1 cellular context compared by ENCODE assay signal in genomic region chr19:23914402-23915286, GRCh38.
A peak's percentile ranks its signal among the peaks of the same experiment; 100 is the strongest.
TF ChIP-seq lines count a peak whose summit lies in the region.

Gene ZNF726 (plus strand): TSS chr19:23914886. CDS start chr19:23914995, 109 bp downstream.

TF ChIP-seq in K562, 482 proteins besides CTCF, POLR2A, EP300 and RAD21 (continued from another document and continues in another):
- peak; percentile 51; the same call in 1 of the 2 replicates for TF ChIP-seq CEBPZ (IDR thresholded peaks at IDR 0.05; ENCODE audit: borderline replicate concordance, low read depth, low read length)
- TF ChIP-seq POLR2H (tag; IDR thresholded peaks at IDR 0.05; ENCODE audit: low read depth), result peak; percentile 79
- no peak for TF ChIP-seq SMC3 (conservative IDR thresholded peaks at IDR 0.05; ENCODE audit: insufficient read depth, low read depth, low read length)
- no peak for TF ChIP-seq ZNF263 (CRISPR knock-in tag; IDR thresholded peaks at IDR 0.05; ENCODE audit: borderline replicate concordance)
- no peak for TF ChIP-seq PRDM10 (IDR thresholded peaks at IDR 0.05; ENCODE audit: partially characterized antibody)
- TF ChIP-seq OTX1 (CRISPR knock-in tag; IDR thresholded peaks at IDR 0.05), result no peak
- no peak for TF ChIP-seq SMARCB1 (IDR thresholded peaks at IDR 0.05; ENCODE audit: insufficient read length, low read depth)
- no peak for TF ChIP-seq RBM39 (optimal IDR thresholded peaks at IDR 0.05; ENCODE audit: low read depth, low read length)
- peak; percentile 66; the same call in 1 of the 2 replicates for TF ChIP-seq NKRF (IDR thresholded peaks at IDR 0.05; ENCODE audit: borderline replicate concordance)
- no peak for TF ChIP-seq MCM7 (IDR thresholded peaks at IDR 0.05)
- TF ChIP-seq SRSF1 (IDR thresholded peaks at IDR 0.05; ENCODE audit: low read depth, low read length), result no peak
- 0 out of 2 replicates have a peak, but pooled peaks have one; percentile 16 for TF ChIP-seq XRCC5 (IDR thresholded peaks at IDR 0.05; ENCODE audit: low read depth, low read length)
- TF ChIP-seq ATF6 (CRISPR knock-in tag; IDR thresholded peaks at IDR 0.05), result no peak
- TF ChIP-seq POLR2AphosphoS2 (IDR thresholded peaks at IDR 0.05; ENCODE audit: low read length), result no peak
- TF ChIP-seq RBBP5 (IDR thresholded peaks at IDR 0.05; ENCODE audit: borderline replicate concordance, insufficient read depth, low read length, poor library complexity, severe bottlenecking), result peak; percentile 62
- 0 out of 2 replicates have a peak, but pooled peaks have one; percentile 27 for TF ChIP-seq CEBPG (CRISPR knock-in tag; IDR thresholded peaks at IDR 0.05)
- peak; percentile 53 to 62; a peak in 3 of 4 replicates for TF ChIP-seq CEBPG (tag; conservative IDR thresholded peaks at IDR 0.05 in 1 of 2, IDR thresholded peaks at IDR 0.05 in 1 of 2)
- peak; percentile 69 for TF ChIP-seq KDM5B (IDR thresholded peaks at IDR 0.05; ENCODE audit: insufficient replicate concordance, low read depth, low read length)
- no peak for TF ChIP-seq PHB2 (IDR thresholded peaks at IDR 0.05; ENCODE audit: low read depth)
- no peak for TF ChIP-seq GATAD2A (IDR thresholded peaks at IDR 0.05)
- peak; percentile 88 for TF ChIP-seq ZFX (CRISPR knock-in tag; IDR thresholded peaks at IDR 0.05)
- no peak for TF ChIP-seq ZNF253 (CRISPR knock-in tag; conservative IDR thresholded peaks at IDR 0.05)
- no peak for TF ChIP-seq EGR1 (conservative IDR thresholded peaks at IDR 0.05)
- TF ChIP-seq AFF4 (CRISPR knock-in tag; IDR thresholded peaks at IDR 0.05), result no peak
- TF ChIP-seq KDM4B (IDR thresholded peaks at IDR 0.05; ENCODE audit: borderline replicate concordance in 2 of 2, low read depth in 1 of 2), result peak in 1 of 2 experiments; percentile 67; a peak in 1 of 4 replicates
- no peak for TF ChIP-seq BRF2 (IDR thresholded peaks at IDR 0.05; ENCODE audit: borderline replicate concordance, insufficient read depth, insufficient read length)
- no peak for TF ChIP-seq HNRNPL (IDR thresholded peaks at IDR 0.05; ENCODE audit: low read depth, low read length)
- TF ChIP-seq ZNF445 (CRISPR knock-in tag; IDR thresholded peaks at IDR 0.05; ENCODE audit: low read depth), result no peak
- TF ChIP-seq U2AF2 (optimal IDR thresholded peaks at IDR 0.05; ENCODE audit: low read depth, low read length), result no peak
- peak; percentile 50; the same call in 1 of the 2 replicates for TF ChIP-seq CREM (IDR thresholded peaks at IDR 0.05; ENCODE audit: low read depth)
- peak; percentile 70 for TF ChIP-seq TBP (optimal IDR thresholded peaks at IDR 0.05; ENCODE audit: low read depth, low read length)
- TF ChIP-seq SMAD2 (IDR thresholded peaks at IDR 0.05; ENCODE audit: low read depth, low read length), result no peak
- no peak for TF ChIP-seq ZFP91 (CRISPR knock-in tag; IDR thresholded peaks at IDR 0.05)
- TF ChIP-seq NR2C2 (CRISPR knock-in tag; IDR thresholded peaks at IDR 0.05), result no peak
- no peak for TF ChIP-seq NR2C2 (tag; IDR thresholded peaks at IDR 0.05)
- no peak for TF ChIP-seq NUFIP1 (IDR thresholded peaks at IDR 0.05; ENCODE audit: partially characterized antibody)
- TF ChIP-seq CCNT2 (IDR thresholded peaks at IDR 0.05; ENCODE audit: borderline replicate concordance, extremely low read depth, insufficient read length, low read depth, low read length), result no peak
- TF ChIP-seq MBD2 (IDR thresholded peaks at IDR 0.05; ENCODE audit: borderline replicate concordance, low read depth), result peak; percentile 81
- TF ChIP-seq FOS (IDR thresholded peaks at IDR 0.05; ENCODE audit: extremely low read depth, insufficient read length), result peak; percentile 90
- TF ChIP-seq EP400 (IDR thresholded peaks at IDR 0.05), result peak; percentile 82
- no peak for TF ChIP-seq ELK3 (CRISPR knock-in tag; IDR thresholded peaks at IDR 0.05)
- 0 out of 2 replicates have a peak, but pooled peaks have one; percentile 25 for TF ChIP-seq SOX6 (IDR thresholded peaks at IDR 0.05)
- no peak for TF ChIP-seq ARID2 (IDR thresholded peaks at IDR 0.05)
- no peak for TF ChIP-seq MED1 (CRISPR knock-in tag; IDR thresholded peaks at IDR 0.05; ENCODE audit: borderline replicate concordance)
- TF ChIP-seq MTA1 (IDR thresholded peaks at IDR 0.05; ENCODE audit: borderline replicate concordance), result no peak
- TF ChIP-seq ELF1 (tag; IDR thresholded peaks at IDR 0.05), result peak; percentile 56
- no peak for TF ChIP-seq TARDBP (IDR thresholded peaks at IDR 0.05)
- peak; percentile 84 for TF ChIP-seq ATF7 (IDR thresholded peaks at IDR 0.05)
- TF ChIP-seq ZNF23 (CRISPR knock-in tag; IDR thresholded peaks at IDR 0.05), result no peak
- TF ChIP-seq L3MBTL2 (IDR thresholded peaks at IDR 0.05), result peak; percentile 58
